In the genomic region with DNA sequence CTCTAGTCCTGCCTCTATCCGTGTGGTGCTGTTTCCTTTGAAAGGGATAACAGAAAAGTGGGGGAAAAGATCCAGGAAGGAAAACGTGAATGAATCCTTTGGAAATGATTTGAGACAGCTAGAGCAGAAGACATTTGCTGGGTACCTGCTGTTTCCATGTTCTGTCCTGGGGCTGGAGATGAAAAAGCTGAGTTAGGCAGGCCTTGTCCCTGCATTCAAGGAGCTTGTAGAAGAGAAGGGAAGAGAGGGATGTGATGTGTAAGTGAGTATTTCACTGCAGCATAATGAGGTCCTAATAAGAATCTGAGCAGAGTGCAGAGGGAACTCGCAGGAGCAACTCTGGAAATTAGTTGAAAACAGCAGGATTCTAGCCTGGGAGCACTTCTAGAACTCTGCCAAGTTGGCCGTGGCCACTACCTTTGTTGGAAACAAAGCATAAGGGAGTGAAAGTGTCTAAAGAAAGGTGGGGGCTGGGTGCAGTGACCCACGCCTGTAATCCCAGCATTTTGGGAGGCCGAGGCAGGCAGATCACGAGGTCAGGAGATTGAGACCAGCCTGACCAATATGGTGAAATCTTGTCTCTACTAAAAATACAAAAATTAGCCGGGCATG, we compare ENCODE assay signal across 12 cellular contexts. TPM values are rescaled to one million over a fixed set of nuclear protein-coding genes. Genes with fewer than 3 reads are reported as not detected.
DNase-seq lines count a peak whose midpoint lies in the region; TF ChIP-seq lines count a peak whose summit lies in the region.
"Had no signal": no experiment of that assay in that cellular context is flagged by ENCODE, and none has a peak within 500 bp of the region (broad histone marks: within the 10 kb centered on the region; RNA-seq: fewer than 3 reads in every experiment).

No MANE protein-coding gene starts in this region.

- TF ChIP-seq CTCF in tibial nerve (IDR thresholded peaks at IDR 0.05), result no peak

- H3K9me3 Mint-ChIP-seq in activated CD4-positive, alpha-beta T cell treated with anti-CD3 and anti-CD28 coated beads, Interleukin-2, amount 10 ng/mL, durations not matched to agents 24 days and 14 days, result no peaks in the 10 kb centered on the region

- DNase-seq in activated CD4-positive, alpha-beta T cell treated with anti-CD3 and anti-CD28 coated beads, Interleukin-2, amount 10 ng/mL, durations not matched to agents 24 days and 14 days, result no peak
- no peak for DNase-seq in activated CD4-positive, alpha-beta T cell treated with anti-CD3 and anti-CD28 coated beads, Interleukin-2, amount 50 U/mL, for 1 hour
- DNase-seq in cerebellar cortex (ENCODE audit: low spot score) (peak; percentile 42), tibial nerve (ENCODE audit: low spot score in 2 of 2) (no peak), kidney tubule cell (ENCODE audit: low spot score) (no peak), NCI-H226 (no peak), HPDE6-E6E7 (ENCODE audit: extremely low spot score) (no peak)
- DNase-seq: 8988T, MG63, OCI-M1 had no signal

- peak overlapping the region; percentile 19 to 32 for H3K4me3 ChIP-seq in muscle layer of duodenum (ENCODE audit: low read depth in 1 of 2, low read length in 2 of 2)
- H3K4me3 ChIP-seq in tibial nerve, result peak overlapping the region in 2 of 4 donors; percentile 0 to 8
- H3K4me3 ChIP-seq: MG63 had no signal

- no peak overlapping the region for H3K4me3 Mint-ChIP-seq in activated CD4-positive, alpha-beta T cell treated with anti-CD3 and anti-CD28 coated beads, Interleukin-2, amount 10 ng/mL, durations not matched to agents 24 days and 14 days

- intact Hi-C loops in activated CD4-positive, alpha-beta T cell treated with anti-CD3 and anti-CD28 coated beads, Interleukin-2, amount 10 ng/mL, durations not matched to agents 24 days and 14 days (cut with micrococcal nuclease), result no loop called here

- H3K4me1 Mint-ChIP-seq in activated CD4-positive, alpha-beta T cell treated with anti-CD3 and anti-CD28 coated beads, Interleukin-2, amount 10 ng/mL, durations not matched to agents 24 days and 14 days, result peaks cover 41% of the 10 kb centered on the region

- 43 to 47% methylated on average over 8 of the region's 8 CpGs for WGBS in tibial nerve, 2 donors

- no peak for TF ChIP-seq POLR2A in tibial nerve (IDR thresholded peaks at IDR 0.05)

- H3K9me3 ChIP-seq in muscle layer of duodenum (ENCODE audit: control insufficient read depth in 1 of 2, low read length in 2 of 2) (no peaks in the 10 kb centered on the region), tibial nerve (no peaks in the 10 kb centered on the region)
- H3K9me3 ChIP-seq: MG63 had no signal

- H3K36me3 Mint-ChIP-seq in activated CD4-positive, alpha-beta T cell treated with anti-CD3 and anti-CD28 coated beads, Interleukin-2, amount 10 ng/mL, durations not matched to agents 24 days and 14 days (ENCODE audit: low read depth), result peaks cover 7% of the 10 kb centered on the region

- H3K36me3 ChIP-seq in muscle layer of duodenum (ENCODE audit: control insufficient read depth in 1 of 2, insufficient read depth in 2 of 2, low read length in 2 of 2), result no peaks in the 10 kb centered on the region
- H3K36me3 ChIP-seq in tibial nerve, result no peaks in the 10 kb centered on the region
- H3K36me3 ChIP-seq: MG63 had no signal

- H3K27me3 ChIP-seq in muscle layer of duodenum (ENCODE audit: low read depth, low read length), result no peaks in the 10 kb centered on the region
- no peaks in the 10 kb centered on the region for H3K27me3 ChIP-seq in tibial nerve
- H3K27me3 ChIP-seq: MG63 had no signal

- no peaks in the 10 kb centered on the region for H3K27me3 Mint-ChIP-seq in activated CD4-positive, alpha-beta T cell treated with anti-CD3 and anti-CD28 coated beads, Interleukin-2, amount 10 ng/mL, durations not matched to agents 24 days and 14 days
- H3K27me3 Mint-ChIP-seq: progenitor cell of endocrine pancreas had no signal

- peak overlapping the region; percentile 50 for H3K27ac ChIP-seq in muscle layer of duodenum (ENCODE audit: low read length)
- H3K27ac ChIP-seq in tibial nerve, result peak overlapping the region; percentile 37 to 97 (median 84)

- no peak for TF ChIP-seq EP300 in tibial nerve (IDR thresholded peaks at IDR 0.05)

- H3K27ac Mint-ChIP-seq in activated CD4-positive, alpha-beta T cell treated with anti-CD3 and anti-CD28 coated beads, Interleukin-2, amount 10 ng/mL, durations not matched to agents 24 days and 14 days, result peak overlapping the region; percentile 4
- H3K27ac Mint-ChIP-seq: progenitor cell of endocrine pancreas had no signal

- peaks cover 13 to 29% of the 10 kb centered on the region in 2 donors for H3K4me1 ChIP-seq in muscle layer of duodenum (ENCODE audit: control insufficient read depth in 1 of 2, insufficient read depth in 2 of 2, low read length in 2 of 2)
- H3K4me1 ChIP-seq in tibial nerve, result peaks cover 0 to 83% (median 63%) of the 10 kb centered on the region in 4 donors

RNA-seq across cellular contexts. Expression of gene SEMA4B, which starts 13.8 kb away (rescaled TPM):
- total RNA-seq in activated CD4-positive, alpha-beta T cell treated with anti-CD3 and anti-CD28 coated beads, Interleukin-2, amount 10 ng/mL, durations not matched to agents 24 days and 14 days, result 17.5 and 18.9 TPM in 2 replicates
- total RNA-seq in tibial nerve, result 100 to 1,000 TPM in 1 of 4 donors, 10 to 100 TPM in 3; 43.1 to 104 (median 59.0) TPM

RNA-seq across cellular contexts. Expression of gene CIB1, which starts 46.4 kb away (rescaled TPM):
- total RNA-seq in activated CD4-positive, alpha-beta T cell treated with anti-CD3 and anti-CD28 coated beads, Interleukin-2, amount 10 ng/mL, durations not matched to agents 24 days and 14 days, result 149 and 156 TPM in 2 replicates
- 10 to 100 TPM; 27.5 to 48.1 (median 37.8) TPM for total RNA-seq in tibial nerve

RNA-seq across cellular contexts. Expression of gene GDPGP1, which starts 46.6 kb away (rescaled TPM):
- total RNA-seq in activated CD4-positive, alpha-beta T cell treated with anti-CD3 and anti-CD28 coated beads, Interleukin-2, amount 10 ng/mL, durations not matched to agents 24 days and 14 days, result 9.9 and 11.9 TPM in 2 replicates
- 1 to 10 TPM; 1.4 to 6.9 (median 4.9) TPM for total RNA-seq in tibial nerve
